Comparison of ENCODE assay signal across 9 cellular contexts in the genomic region with DNA sequence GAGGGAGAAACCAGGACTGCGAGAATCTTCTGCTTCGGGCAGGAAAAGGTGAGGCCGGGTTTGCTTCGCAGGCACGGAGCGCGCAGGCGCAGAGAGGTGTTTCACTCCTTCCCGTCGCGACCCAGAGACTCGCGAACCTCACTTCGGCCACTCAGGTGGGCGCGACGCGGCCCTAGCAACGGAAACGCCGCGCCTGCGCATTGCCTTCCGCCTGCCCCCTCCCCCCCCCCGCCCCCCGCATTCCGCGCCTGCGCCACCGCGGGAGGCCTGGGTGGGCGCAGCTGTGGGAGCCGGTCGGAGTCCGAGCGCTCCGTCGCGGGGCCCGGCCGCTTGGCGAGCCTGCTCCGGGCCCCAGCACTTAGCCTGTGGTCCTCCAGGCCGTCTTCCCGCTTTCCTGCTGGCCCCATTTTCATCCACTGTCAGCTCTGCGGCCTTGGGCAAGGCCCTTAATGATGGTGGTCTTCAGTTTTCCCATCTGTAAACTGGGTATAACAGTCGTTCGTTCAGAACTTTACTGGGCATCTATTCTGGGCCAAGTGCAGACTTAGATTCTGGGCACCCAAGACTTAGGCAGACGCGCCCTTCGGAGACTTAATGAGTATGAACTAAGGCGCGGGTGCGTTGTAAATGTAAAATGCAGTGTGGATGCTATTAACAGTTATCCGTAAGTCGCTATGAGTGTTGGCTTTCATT.
DNase-seq lines count a peak whose midpoint lies in the region; ATAC-seq and TF ChIP-seq lines count a peak whose summit lies in the region.
"Had no signal": no experiment of that assay in that cellular context is flagged by ENCODE, and none has a peak within 500 bp of the region (broad histone marks: within the 10 kb centered on the region; RNA-seq: fewer than 3 reads in every experiment).

No MANE protein-coding gene starts in this region.

- no peak for TF ChIP-seq POLR2A in heart left ventricle (IDR thresholded peaks at IDR 0.05)

- H3K36me3 ChIP-seq in heart left ventricle (no peaks in the 10 kb centered on the region), psoas muscle (ENCODE audit: insufficient read depth in 1 of 2, low read depth in 1 of 2) (no peaks in the 10 kb centered on the region)

- DNase-seq in NCI-H524 treated with DMSO at 0.1 percent for 48 hours (lab: John Stamatoyannopoulos, UW) (peak; percentile 21), activated gamma-delta T cell treated with Interleukin-2 at 50 U/mL for 16 hours (peak; percentile 68), heart left ventricle (peak in 3 of 5 donors; percentile 33 to 57 (median 42)), psoas muscle (peak; percentile 41 to 68), ureter (ENCODE audit: low spot score) (peak; percentile 60)
- DNase-seq in NK-92 treated with Interleukin-12 subunit alpha and Interleukin-12 subunit beta, amount 100 ng/mL, for 24 hours (lab: John Stamatoyannopoulos, UW) = no peak

- H3K27me3 ChIP-seq in heart left ventricle (peaks cover 0 to 18% (median 6%) of the 10 kb centered on the region in 9 donors), psoas muscle (ENCODE audit: insufficient read depth in 3 of 3, low read length in 2 of 3) (peaks cover 0 to 47% (median 10%) of the 10 kb centered on the region in 3 donors)

- H3K9me3 ChIP-seq in heart left ventricle (no peaks in the 10 kb centered on the region), psoas muscle (no peaks in the 10 kb centered on the region)

- H3K4me3 ChIP-seq in heart left ventricle (peak overlapping the region in 11 of 12 donors; percentile 10 to 56 (median 45)), psoas muscle (peak overlapping the region; percentile 61)

- intact Hi-C loops in heart left ventricle (cut with DNase I) = loop anchor here in 2 of 10 donors (5.0 to 10.0 kb wide), 2 partner anchors 153 to 555 kb away; no protein-coding TSS in a partner anchor
- intact Hi-C loops in psoas muscle (cut with DNase I) = no loop called here

- H3K4me1 ChIP-seq in heart left ventricle (peaks cover 0 to 7% (median 0%) of the 10 kb centered on the region in 12 donors), psoas muscle (no peaks in the 10 kb centered on the region)

- H3K27ac ChIP-seq in heart left ventricle (no peak overlapping the region), psoas muscle (no peak overlapping the region)
- H3K27ac ChIP-seq: KMS-11 had no signal

- TF ChIP-seq CTCF in heart left ventricle (IDR thresholded peaks at IDR 0.05) (no peak), psoas muscle (IDR thresholded peaks at IDR 0.05) (no peak)

- peak in 3 of 4 donors; percentile 44 to 78 (median 69) for ATAC-seq in heart left ventricle
- ATAC-seq in psoas muscle = peak; percentile 30 to 56 (median 43)
- ATAC-seq in HG02973 (IDR thresholded peaks at IDR 0.05; ENCODE audit: unreplicated experiment) = no peak
- ATAC-seq in HG03135 (IDR thresholded peaks at IDR 0.05; ENCODE audit: unreplicated experiment) = no peak

- 19 to 47% (median 30%) methylated on average over 22 to 56 of the region's 56 CpGs for WGBS in heart left ventricle, 4 donors
- 19 to 32% (median 29%) methylated on average over 29 to 56 of the region's 56 CpGs for WGBS in psoas muscle, 3 donors

Comparison
In these comparisons a context has a peak if more than half of its experiments do, and no peak if none do; other contexts are left out.
1. ATAC-seq: peak in heart left ventricle (3 of 4) and psoas muscle (4 of 4); none in HG02973 (single experiment) and HG03135 (single experiment).